Comparison of ENCODE assay signal across 9 cellular contexts in genomic region chr22:39514373-39514973, GRCh38. TPM values are rescaled to one million over a fixed set of nuclear protein-coding genes. Genes with fewer than 3 reads are reported as not detected.
DNase-seq lines count a peak whose midpoint lies in the region; ATAC-seq, FAIRE-seq and TF ChIP-seq lines count a peak whose summit lies in the region.
"Had no signal": no experiment of that assay in that cellular context is flagged by ENCODE, and none has a peak within 500 bp of the region (broad histone marks: within the 10 kb centered on the region; RNA-seq: fewer than 3 reads in every experiment).

No MANE protein-coding gene starts in this region.

- TF ChIP-seq CTCF in PC-9 (conservative IDR thresholded peaks at IDR 0.05) (peak; percentile 86), astrocyte (IDR thresholded peaks at IDR 0.05; ENCODE audit: insufficient read depth, low read depth, low read length) (peak; percentile 78), kidney epithelial cell (IDR thresholded peaks at IDR 0.05; ENCODE audit: insufficient read depth, low read length, poor library complexity, severe bottlenecking) (peak; percentile 81), suprapubic skin (IDR thresholded peaks at IDR 0.05) (peak; percentile 28 to 70)

- ATAC-seq in GM21737 (IDR thresholded peaks at IDR 0.05; ENCODE audit: unreplicated experiment): no peak

- DNase-seq in NCI-H748 (lab: John Stamatoyannopoulos, UW; ENCODE audit: unreplicated experiment) (peak; percentile 12), NCI-H748 treated with DMSO at 0.1 percent for 48 hours (lab: John Stamatoyannopoulos, UW) (no peak), PC-9 (peak; percentile 42 to 66), astrocyte (ENCODE audit: low read depth) (no peak), kidney epithelial cell (ENCODE audit: low read depth) (no peak), suprapubic skin (ENCODE audit: low spot score in 2 of 2) (peak; percentile 77 to 86), dedifferentiated amniotic fluid mesenchymal stem cell (ENCODE audit: extremely low spot score) (no peak)

- no peak for TF ChIP-seq EP300 in suprapubic skin (IDR thresholded peaks at IDR 0.05)

- intact Hi-C loops in PC-9 (cut with micrococcal nuclease; ENCODE audit: unreplicated experiment): no loop called here

- H3K4me3 ChIP-seq in PC-9 (no peak overlapping the region), astrocyte (ENCODE audit: insufficient read depth, low read depth, low read length) (no peak overlapping the region), kidney epithelial cell (ENCODE audit: low read depth, low read length) (no peak overlapping the region), suprapubic skin (no peak overlapping the region)

- H3K4me2 ChIP-seq in PC-9: no peak overlapping the region
- H3K4me2 ChIP-seq in astrocyte (ENCODE audit: low read length): no peak overlapping the region

- no peak for TF ChIP-seq POLR2A in suprapubic skin (IDR thresholded peaks at IDR 0.05)

- H2AFZ ChIP-seq in PC-9 (no peak overlapping the region), astrocyte (ENCODE audit: low read depth, low read length) (no peak overlapping the region)

- H3K9ac ChIP-seq in astrocyte (ENCODE audit: low read length): no peak overlapping the region

- 39% methylated on average over 8 of the region's 8 CpGs for WGBS in suprapubic skin

- H3K27me3 ChIP-seq in PC-9 (ENCODE audit: insufficient read depth, low read depth) (no peaks in the 10 kb centered on the region), astrocyte (ENCODE audit: insufficient read depth, low read length) (no peaks in the 10 kb centered on the region), kidney epithelial cell (ENCODE audit: control insufficient read depth, insufficient read depth, low read length) (no peaks in the 10 kb centered on the region), suprapubic skin (no peaks in the 10 kb centered on the region)

- no peaks in the 10 kb centered on the region for H3K27me3 Mint-ChIP-seq in astrocyte (ENCODE audit: low read depth, unreplicated experiment)

- peaks cover 11% of the 10 kb centered on the region for H3K4me1 ChIP-seq in PC-9 (replicated peaks; ENCODE audit: insufficient read depth)
- H3K4me1 ChIP-seq in astrocyte (ENCODE audit: insufficient read depth, low read length): peaks cover 19% of the 10 kb centered on the region
- H3K4me1 ChIP-seq in suprapubic skin: peaks cover 17% of the 10 kb centered on the region

- POLR2A ChIA-PET in PC-9 (lab: Charles Lee; ENCODE audit: unreplicated experiment): interaction anchor here (0.8 to 0.9 kb wide), 3 partner anchors 12 to 171 kb away, joined by 4 read pairs; partner anchors contain the start of gene MIEF1

- no peaks in the 10 kb centered on the region for H3K9me3 Mint-ChIP-seq in astrocyte (ENCODE audit: unreplicated experiment)

- BruUV-seq in PC-9 (replicated peaks; lab: Mats Ljungman, UMichigan): no TSS peak

- CTCF ChIA-PET in PC-9 (lab: Charles Lee): interaction anchor here (0.6 to 1.3 kb wide), 4 partner anchors 13 to 752 kb away, joined by 3 to 4 read pairs (median 3); partner anchors contain the start of genes MIEF1 and TAB1

- peak overlapping the region; percentile 43 for H3K27ac Mint-ChIP-seq in astrocyte (ENCODE audit: unreplicated experiment)

- H3F3A ChIP-seq in PC-9 (ENCODE audit: insufficient read depth, low read depth): peaks cover 53% of the 10 kb centered on the region

- H3K4me3 Mint-ChIP-seq in astrocyte (ENCODE audit: unreplicated experiment): peak overlapping the region; percentile 21

- FAIRE-seq in astrocyte (lab: Jason Lieb, UNC): no peak

- H3K79me2 ChIP-seq in PC-9 (ENCODE audit: low read depth) (peaks cover 36% of the 10 kb centered on the region; the same call in 1 of the 2 replicates), astrocyte (ENCODE audit: insufficient read depth, low read length) (peaks cover 69% of the 10 kb centered on the region)

- H4K20me1 ChIP-seq in PC-9 (ENCODE audit: insufficient read depth): peaks cover 27% of the 10 kb centered on the region
- H4K20me1 ChIP-seq in astrocyte (ENCODE audit: insufficient read depth, low read length): peaks cover 46% of the 10 kb centered on the region

- H3K9me3 ChIP-seq in PC-9 (ENCODE audit: insufficient read depth, low read depth) (no peaks in the 10 kb centered on the region), astrocyte (ENCODE audit: insufficient read depth, low read depth, low read length) (no peaks in the 10 kb centered on the region), suprapubic skin (no peaks in the 10 kb centered on the region)

- peaks cover 6% of the 10 kb centered on the region for H3K4me1 Mint-ChIP-seq in astrocyte (ENCODE audit: low read depth, unreplicated experiment)

- peaks cover 19% of the 10 kb centered on the region for H3K36me3 Mint-ChIP-seq in astrocyte (ENCODE audit: low read depth, unreplicated experiment)

- no peak overlapping the region for H3K27ac ChIP-seq in PC-9
- no peak overlapping the region for H3K27ac ChIP-seq in astrocyte (ENCODE audit: low read depth, low read length)
- no peak overlapping the region for H3K27ac ChIP-seq in suprapubic skin

- H3K9me2 ChIP-seq in PC-9 (ENCODE audit: insufficient read depth): no peaks in the 10 kb centered on the region

- peaks cover 51% of the 10 kb centered on the region for H3K36me3 ChIP-seq in PC-9 (ENCODE audit: low read depth)
- H3K36me3 ChIP-seq in astrocyte (ENCODE audit: insufficient read depth, low read length): peaks cover 23% of the 10 kb centered on the region
- peaks cover 4% of the 10 kb centered on the region for H3K36me3 ChIP-seq in kidney epithelial cell (ENCODE audit: control insufficient read depth, insufficient read depth, low read length)
- H3K36me3 ChIP-seq in suprapubic skin: peaks cover 73% of the 10 kb centered on the region

RNA-seq across cellular contexts. Expression of gene ATF4, which starts 5.9 kb away (rescaled TPM):
- total RNA-seq in PC-9 (2021) (488 and 588 TPM in 2 replicates), astrocyte (502 and 508 TPM in 2 replicates), kidney epithelial cell (754 and 763 TPM in 2 replicates), suprapubic skin (100 to 1,000 TPM; 234 to 335 (median 284) TPM)

RNA-seq across cellular contexts. Expression of gene MIEF1, which starts 12.4 kb away (rescaled TPM):
- 36.9 TPM in 2 replicates for total RNA-seq in PC-9 (2021)
- 34.2 and 35.6 TPM in 2 replicates for total RNA-seq in astrocyte
- total RNA-seq in kidney epithelial cell: 43.3 and 54.6 TPM in 2 replicates
- 10 to 100 TPM; 19.2 to 23.6 (median 23.4) TPM for total RNA-seq in suprapubic skin

RNA-seq across cellular contexts. Expression of gene RPS19BP1, which starts 18.1 kb away (rescaled TPM):
- total RNA-seq in PC-9 (2021): 60.7 and 94.3 TPM in 2 replicates
- 45.5 and 58.7 TPM in 2 replicates for total RNA-seq in astrocyte
- total RNA-seq in kidney epithelial cell: 121 and 135 TPM in 2 replicates
- 10 to 100 TPM; 61.2 to 89.5 (median 80.6) TPM for total RNA-seq in suprapubic skin

RNA-seq across cellular contexts. Expression of gene CACNA1I, which starts 56.1 kb away (rescaled TPM):
- total RNA-seq in PC-9 (2021): 2.5 and 2.8 TPM in 2 replicates
- total RNA-seq in astrocyte: 0.11 and 0.17 TPM in 2 replicates
- total RNA-seq in kidney epithelial cell: not detected in 2 replicates
- total RNA-seq in suprapubic skin: under 1 TPM in 3 of 4 donors, not detected in 1; 0.08 to 0.80 (median 0.17) TPM
- total RNA-seq: Daoy had no signal

RNA-seq across cellular contexts. Expression of gene MGAT3, which starts 57.7 kb away (rescaled TPM):
- total RNA-seq in PC-9 (2021) (not detected in 2 replicates), astrocyte (7.9 and 9.7 TPM in 2 replicates), kidney epithelial cell (1.8 and 4.1 TPM in 2 replicates), suprapubic skin (1 to 10 TPM; 2.2 to 3.7 (median 3.0) TPM)

Comparison
In these comparisons a context has a peak if more than half of its experiments do, and no peak if none do; other contexts are left out.
1. DNase-seq: peak in NCI-H748 (single experiment), PC-9 (2 of 2) and suprapubic skin (2 of 2); none in NCI-H748 treated with DMSO at 0.1 percent for 48 hours (single experiment), astrocyte (single experiment), kidney epithelial cell (single experiment) and dedifferentiated amniotic fluid mesenchymal stem cell (single experiment).
2. Peak in every context shown above with its lines, with median percentiles within 50 percentile points of each other: CTCF ChIP-seq.